ENCODE assay signal across 13 cellular contexts in genomic region chr10:126585249-126585986, GRCh38.
DNase-seq lines count a peak whose midpoint lies in the region; ATAC-seq and TF ChIP-seq lines count a peak whose summit lies in the region.
"Had no signal": no experiment of that assay in that cellular context is flagged by ENCODE, and none has a peak within 500 bp of the region (broad histone marks: within the 10 kb centered on the region; RNA-seq: fewer than 3 reads in every experiment).

No MANE protein-coding gene starts in this region.

- H3K9me3 Mint-ChIP-seq in GM23338: peaks cover 2% of the 10 kb centered on the region; the same call in 2 of the 3 replicates
- no peaks in the 10 kb centered on the region for H3K9me3 Mint-ChIP-seq in WTC11
- H3K9me3 Mint-ChIP-seq: H9 had no signal

- POLR2A ChIA-PET in WTC11 (lab: Charles Lee): no interaction called here
- POLR2A ChIA-PET in PC-3 (lab: Charles Lee; ENCODE audit: unreplicated experiment): no interaction called here

- H3K36me3 ChIP-seq in GM23338 (ENCODE audit: insufficient read depth): no peaks in the 10 kb centered on the region
- no peaks in the 10 kb centered on the region for H3K36me3 ChIP-seq in PC-3 (ENCODE audit: low read depth, low read length)
- H3K36me3 ChIP-seq: BLaER1 treated with 17β-estradiol and CSF1 and Interleukin-3, amounts not matched to agents 10 nM and 100 nM had no signal

- peaks cover 19% of the 10 kb centered on the region; the same call in 1 of the 2 replicates for H3K4me1 ChIP-seq in GM23338 (ENCODE audit: insufficient read depth)
- H3K4me1 ChIP-seq in PC-3 (ENCODE audit: insufficient read depth, low read length): no peaks in the 10 kb centered on the region
- H3K4me1 ChIP-seq: BLaER1 treated with 17β-estradiol and CSF1 and Interleukin-3, amounts not matched to agents 10 nM and 100 nM had no signal

- TF ChIP-seq CTCF in GM23338 (conservative IDR thresholded peaks at IDR 0.05; ENCODE audit: low read depth in 2 of 2) (no peak), WTC11 (IDR thresholded peaks at IDR 0.05) (no peak), PC-3 (conservative IDR thresholded peaks at IDR 0.05; ENCODE audit: low read depth, low read length) (no peak)

- H3F3A ChIP-seq in GM23338 (replicated peaks; ENCODE audit: low read depth) (no peaks in the 10 kb centered on the region), PC-3 (ENCODE audit: low read length, unreplicated experiment) (no peaks in the 10 kb centered on the region)

- H3K9me2 ChIP-seq in GM23338 (ENCODE audit: insufficient read depth) (peaks cover 7% of the 10 kb centered on the region; the same call in 1 of the 2 replicates), PC-3 (replicated peaks; ENCODE audit: low read length) (no peaks in the 10 kb centered on the region)

- intact Hi-C loops in PC-3 (cut with micrococcal nuclease): no loop called here

- H3K4me1 Mint-ChIP-seq in GM23338 (peaks cover 29% of the 10 kb centered on the region), WTC11 (peaks cover 35% of the 10 kb centered on the region)
- H3K4me1 Mint-ChIP-seq: B cell had no signal

- H3K4me3 Mint-ChIP-seq in GM23338 (peak overlapping the region; percentile 23; the same call in 1 of the 3 replicates), WTC11 (no peak overlapping the region)
- H3K4me3 Mint-ChIP-seq: B cell; CD8-positive, alpha-beta T cell; H9 had no signal

- no peaks in the 10 kb centered on the region for H3K27me3 ChIP-seq in GM23338 (ENCODE audit: insufficient read depth)
- H3K27me3 ChIP-seq in PC-3 (ENCODE audit: low read length): no peaks in the 10 kb centered on the region
- H3K27me3 ChIP-seq: BLaER1 treated with 17β-estradiol and CSF1 and Interleukin-3, amounts not matched to agents 10 nM and 100 nM had no signal

- BruUV-seq in PC-3 (replicated peaks; lab: Mats Ljungman, UMichigan): no TSS peak

- H4K20me1 ChIP-seq in GM23338 (replicated peaks; ENCODE audit: insufficient read depth) (no peaks in the 10 kb centered on the region), PC-3 (ENCODE audit: low read length) (no peaks in the 10 kb centered on the region)
- H4K20me1 ChIP-seq: BLaER1 treated with 17β-estradiol and CSF1 and Interleukin-3, amounts not matched to agents 10 nM and 100 nM had no signal

- H3K9ac ChIP-seq in PC-3 (ENCODE audit: low read length): no peak overlapping the region
- H3K9ac ChIP-seq: BLaER1 treated with 17β-estradiol and CSF1 and Interleukin-3, amounts not matched to agents 10 nM and 100 nM had no signal

- no peak overlapping the region for H3K27ac ChIP-seq in GM23338 (ENCODE audit: low read depth)
- peak overlapping the region; percentile 14 for H3K27ac ChIP-seq in caudate nucleus (ENCODE audit: low read depth, low read length)
- H3K27ac ChIP-seq in substantia nigra (ENCODE audit: low read depth, low read length, poor library complexity, severe bottlenecking): peak overlapping the region; percentile 27
- H3K27ac ChIP-seq in PC-3 (ENCODE audit: low read length): no peak overlapping the region
- H3K27ac ChIP-seq: BLaER1 treated with 17β-estradiol and CSF1 and Interleukin-3, amounts not matched to agents 10 nM and 100 nM had no signal

- no peaks in the 10 kb centered on the region for H3K9me3 ChIP-seq in PC-3 (ENCODE audit: low read length)
- H3K9me3 ChIP-seq: BLaER1 treated with 17β-estradiol and CSF1 and Interleukin-3, amounts not matched to agents 10 nM and 100 nM had no signal

- no peak for ATAC-seq in GM23338
- no peak for ATAC-seq in WTC11
- no peak for ATAC-seq in PC-3
- ATAC-seq: CD8-positive, alpha-beta T cell had no signal

- H3K4me3 ChIP-seq in GM23338 (no peak overlapping the region), PC-3 (ENCODE audit: low read length) (no peak overlapping the region)
- H3K4me3 ChIP-seq: BLaER1 treated with 17β-estradiol and CSF1 and Interleukin-3, amounts not matched to agents 10 nM and 100 nM had no signal

- CTCF ChIA-PET in WTC11 (lab: Charles Lee): interaction anchor here (0.6 to 1.0 kb wide), 2 partner anchors 13 to 81 kb away, joined by 3 read pairs; no protein-coding TSS in a partner anchor
- CTCF ChIA-PET in PC-3 (lab: Charles Lee): no interaction called here

- H3K27ac Mint-ChIP-seq in GM23338 (no peak overlapping the region), WTC11 (no peak overlapping the region)
- H3K27ac Mint-ChIP-seq: B cell; CD8-positive, alpha-beta T cell had no signal

- H3K27me3 Mint-ChIP-seq in GM23338 (ENCODE audit: insufficient read depth, low read depth, poor library complexity): peaks cover 6% of the 10 kb centered on the region
- no peaks in the 10 kb centered on the region; the same call in 1 of the 2 replicates for H3K27me3 Mint-ChIP-seq in WTC11 (ENCODE audit: low read depth)
- H3K27me3 Mint-ChIP-seq: B cell had no signal

- H2AFZ ChIP-seq in GM23338 (no peak overlapping the region), PC-3 (ENCODE audit: low read length) (no peak overlapping the region)

- DNase-seq in GM23338 (ENCODE audit: low spot score) (no peak), WTC11 (ENCODE audit: low spot score) (no peak), caudate nucleus (lab: John Stamatoyannopoulos, UW) (no peak), substantia nigra (lab: John Stamatoyannopoulos, UW) (no peak), GDM1 (lab: John Stamatoyannopoulos, UW) (no peak), PC-3 (no peak)
- DNase-seq: Calu3; CD8-positive, alpha-beta T cell; DND-41; EL; H9 had no signal

- H3K36me3 Mint-ChIP-seq in GM23338 (ENCODE audit: low read depth): no peaks in the 10 kb centered on the region
- H3K36me3 Mint-ChIP-seq in WTC11: no peaks in the 10 kb centered on the region
- H3K36me3 Mint-ChIP-seq: CD8-positive, alpha-beta T cell had no signal

- 0 out of 2 replicates have a peak overlapping the region, but pooled peaks have one; percentile 14 for H3K4me2 ChIP-seq in GM23338
- no peak overlapping the region for H3K4me2 ChIP-seq in PC-3 (ENCODE audit: low read length)
- H3K4me2 ChIP-seq: BLaER1 treated with 17β-estradiol and CSF1 and Interleukin-3, amounts not matched to agents 10 nM and 100 nM had no signal

- H3K79me2 ChIP-seq in GM23338 (replicated peaks; ENCODE audit: insufficient read depth): no peaks in the 10 kb centered on the region
- H3K79me2 ChIP-seq in PC-3 (ENCODE audit: low read length): no peaks in the 10 kb centered on the region

TF ChIP-seq in GM23338, 12 proteins besides CTCF, POLR2A, EP300 and RAD21 (continues in another document):
- TF ChIP-seq ZNF114 (CRISPR knock-in tag; IDR thresholded peaks at IDR 0.05) (no peak), ZNF331 (CRISPR knock-in tag; IDR thresholded peaks at IDR 0.05; ENCODE audit: low read depth) (no peak)

TF ChIP-seq in WTC11, 78 proteins besides CTCF, POLR2A, EP300 and RAD21:
- TF ChIP-seq ZNF317 (CRISPR knock-in tag; IDR thresholded peaks at IDR 0.05; ENCODE audit: borderline replicate concordance, low read depth): no peak
- TF ChIP-seq, protein P1, sequence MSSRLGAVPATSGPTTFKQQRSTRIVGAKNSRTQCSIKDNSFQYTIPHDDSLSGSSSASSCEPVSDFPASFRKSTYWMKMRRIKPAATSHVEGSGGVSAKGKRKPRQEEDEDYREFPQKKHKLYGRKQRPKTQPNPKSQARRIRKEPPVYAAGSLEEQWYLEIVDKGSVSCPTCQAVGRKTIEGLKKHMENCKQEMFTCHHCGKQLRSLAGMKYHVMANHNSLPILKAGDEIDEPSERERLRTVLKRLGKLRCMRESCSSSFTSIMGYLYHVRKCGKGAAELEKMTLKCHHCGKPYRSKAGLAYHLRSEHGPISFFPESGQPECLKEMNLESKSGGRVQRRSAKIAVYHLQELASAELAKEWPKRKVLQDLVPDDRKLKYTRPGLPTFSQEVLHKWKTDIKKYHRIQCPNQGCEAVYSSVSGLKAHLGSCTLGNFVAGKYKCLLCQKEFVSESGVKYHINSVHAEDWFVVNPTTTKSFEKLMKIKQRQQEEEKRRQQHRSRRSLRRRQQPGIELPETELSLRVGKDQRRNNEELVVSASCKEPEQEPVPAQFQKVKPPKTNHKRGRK (CRISPR knock-in tag; IDR thresholded peaks at IDR 0.05; ENCODE audit: borderline replicate concordance): peak; percentile 100

Comparison
In these comparisons a context has a peak if more than half of its experiments do, and no peak if none do; other contexts are left out.
1. H3K27ac ChIP-seq: peak in caudate nucleus (single experiment) and substantia nigra (single experiment); none in GM23338 (single experiment) and PC-3 (single experiment).